2 cellular contexts compared by ENCODE assay signal in the genomic region with DNA sequence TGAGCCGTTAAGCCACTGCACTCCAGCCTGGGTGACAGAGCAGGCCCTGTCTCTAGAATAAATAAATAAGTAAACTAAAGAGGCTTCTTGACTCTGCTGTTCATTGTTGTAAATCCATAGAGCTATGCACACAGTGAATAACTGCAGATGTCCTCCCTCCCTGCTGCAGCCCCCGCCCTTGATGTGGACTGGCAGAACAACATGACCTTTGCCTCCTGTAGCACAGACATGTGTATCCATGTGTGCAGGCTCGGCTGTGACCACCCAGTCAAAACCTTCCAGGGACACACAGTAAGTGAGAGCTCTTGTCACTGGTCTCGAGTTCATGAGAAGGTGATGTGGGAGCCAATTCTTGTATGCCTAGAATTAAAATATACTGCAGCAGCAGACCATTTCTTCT.
DNase-seq lines count a peak whose midpoint lies in the region; ATAC-seq, FAIRE-seq and TF ChIP-seq lines count a peak whose summit lies in the region.
"Not testable (repeated sequence)": the region's sequence is repeated elsewhere in the genome, so short reads cannot be mapped to it uniquely, and the experiment has no call there.

No MANE protein-coding gene starts in this region.

- CTCF ChIA-PET in HepG2 (lab: Yijun Ruan, JAX; ENCODE audit: low intra/inter-chr PET ratio, low total read pairs) = not testable (repeated sequence)

- TF ChIP-seq RAD21 in HepG2 (CRISPR knock-in tag; IDR thresholded peaks at IDR 0.05) = not testable (repeated sequence)

- DNase-seq in left kidney (ENCODE audit: low read depth, low spot score) (peak; percentile 71), HepG2 (ENCODE audit: low spot score) (peak; percentile 57)

- H3K36me3 ChIP-seq in HepG2 (replicated peaks in 1 of 2; ENCODE audit: control insufficient read depth in 1 of 2, insufficient read depth in 2 of 2, low read length in 2 of 2) = not testable (repeated sequence)

- peak; percentile 72 for FAIRE-seq in HepG2 (lab: Jason Lieb, UNC)

- not testable (repeated sequence) for H3K27me3 ChIP-seq in HepG2 (ENCODE audit: control insufficient read depth in 1 of 2, insufficient read depth in 2 of 2, low read length in 2 of 2)

- not testable (repeated sequence) for TF ChIP-seq EP300 in HepG2 (IDR thresholded peaks at IDR 0.05; ENCODE audit: low read depth in 2 of 2, low read length in 2 of 2); HepG2 (CRISPR knock-in tag; IDR thresholded peaks at IDR 0.05; ENCODE audit: borderline replicate concordance)

- WGBS in HepG2 (ENCODE audit: low lambda C conversion rate) = 0% methylated on average over 1 of the region's 4 CpGs

- not testable (repeated sequence) for H3K27ac ChIP-seq in HepG2 (ENCODE audit: extremely low read length, insufficient read depth, low read length)

- intact Hi-C loops in HepG2 (cut with micrococcal nuclease; ENCODE audit: unreplicated experiment) = loop anchor here (1.0 kb wide), 2 partner anchors 38 to 84 kb away; no protein-coding TSS in a partner anchor

- H2AFZ ChIP-seq in HepG2 (ENCODE audit: low read length) = not testable (repeated sequence)

- not testable (repeated sequence) for H3K4me3 ChIP-seq in HepG2 (replicated peaks in 1 of 3; ENCODE audit: insufficient read depth in 1 of 3, low read depth in 2 of 3, low read length in 3 of 3)

- ATAC-seq in HepG2 = peak; percentile 98

- not testable (repeated sequence) for TF ChIP-seq CTCF in HepG2 (CRISPR knock-in tag; IDR thresholded peaks at IDR 0.05)

- H3K4me1 ChIP-seq in HepG2 (ENCODE audit: insufficient read depth, low read length) = peaks cover 11% of the 10 kb centered on the region

- H3K9me3 ChIP-seq in HepG2 (ENCODE audit: low read length) = not testable (repeated sequence)

- TF ChIP-seq POLR2A in HepG2 (IDR thresholded peaks at IDR 0.05; ENCODE audit: insufficient read depth in 1 of 2, low read depth in 2 of 2, low read length in 2 of 2) = not testable (repeated sequence)

- not testable (repeated sequence) for H3K79me2 ChIP-seq in HepG2 (ENCODE audit: insufficient read depth, low read length)

- POLR2A ChIA-PET in HepG2 (lab: Yijun Ruan, JAX) = not testable (repeated sequence)

- BruUV-seq in HepG2 (replicated peaks; lab: Mats Ljungman, UMichigan) = not testable (repeated sequence)

- not testable (repeated sequence) for H3K4me2 ChIP-seq in HepG2 (ENCODE audit: low read depth, low read length)

- H3K9ac ChIP-seq in HepG2 (ENCODE audit: insufficient read depth, low read depth, low read length) = not testable (repeated sequence)

- in situ Hi-C loops in HepG2 (cut with HindIII; ENCODE audit: extremely low pct_ligation_motif_present, low pct_unique_long_range_greater_than_20kb) = not testable (repeated sequence)

- H4K20me1 ChIP-seq in HepG2 (ENCODE audit: insufficient read depth, low read length) = not testable (repeated sequence)

TF ChIP-seq in HepG2, 621 proteins besides CTCF, POLR2A, EP300 and RAD21:
- not testable (repeated sequence) for TF ChIP-seq SOX13 (IDR thresholded peaks at IDR 0.05)
- TF ChIP-seq SOX13 (CRISPR knock-in tag; conservative IDR thresholded peaks at IDR 0.05 in 1 of 2, IDR thresholded peaks at IDR 0.05 in 1 of 2) (0 out of 4 replicates have a peak, but pooled peaks of 1 of the 2 experiments have one; percentile 15), MXI1 (IDR thresholded peaks at IDR 0.05; ENCODE audit: borderline replicate concordance, low read depth, low read length) (peak; percentile 23; the same call in 1 of the 3 replicates), NR2F6 (IDR thresholded peaks at IDR 0.05) (0 out of 2 replicates have a peak, but pooled peaks have one; percentile 16), NR2F6 (CRISPR knock-in tag; IDR thresholded peaks at IDR 0.05) (0 out of 2 replicates have a peak, but pooled peaks have one; percentile 27), ZNF460 (CRISPR knock-in tag; IDR thresholded peaks at IDR 0.05; ENCODE audit: borderline replicate concordance) (0 out of 2 replicates have a peak, but pooled peaks have one; percentile 21)
- TF ChIP-seq, protein P1, sequence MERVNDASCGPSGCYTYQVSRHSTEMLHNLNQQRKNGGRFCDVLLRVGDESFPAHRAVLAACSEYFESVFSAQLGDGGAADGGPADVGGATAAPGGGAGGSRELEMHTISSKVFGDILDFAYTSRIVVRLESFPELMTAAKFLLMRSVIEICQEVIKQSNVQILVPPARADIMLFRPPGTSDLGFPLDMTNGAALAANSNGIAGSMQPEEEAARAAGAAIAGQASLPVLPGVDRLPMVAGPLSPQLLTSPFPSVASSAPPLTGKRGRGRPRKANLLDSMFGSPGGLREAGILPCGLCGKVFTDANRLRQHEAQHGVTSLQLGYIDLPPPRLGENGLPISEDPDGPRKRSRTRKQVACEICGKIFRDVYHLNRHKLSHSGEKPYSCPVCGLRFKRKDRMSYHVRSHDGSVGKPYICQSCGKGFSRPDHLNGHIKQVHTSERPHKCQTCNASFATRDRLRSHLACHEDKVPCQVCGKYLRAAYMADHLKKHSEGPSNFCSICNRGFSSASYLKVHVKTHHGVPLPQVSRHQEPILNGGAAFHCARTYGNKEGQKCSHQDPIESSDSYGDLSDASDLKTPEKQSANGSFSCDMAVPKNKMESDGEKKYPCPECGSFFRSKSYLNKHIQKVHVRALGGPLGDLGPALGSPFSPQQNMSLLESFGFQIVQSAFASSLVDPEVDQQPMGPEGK (CRISPR knock-in tag; IDR thresholded peaks at IDR 0.05) = peak; percentile 67
